22 cellular contexts compared by ENCODE assay signal in the genomic region with DNA sequence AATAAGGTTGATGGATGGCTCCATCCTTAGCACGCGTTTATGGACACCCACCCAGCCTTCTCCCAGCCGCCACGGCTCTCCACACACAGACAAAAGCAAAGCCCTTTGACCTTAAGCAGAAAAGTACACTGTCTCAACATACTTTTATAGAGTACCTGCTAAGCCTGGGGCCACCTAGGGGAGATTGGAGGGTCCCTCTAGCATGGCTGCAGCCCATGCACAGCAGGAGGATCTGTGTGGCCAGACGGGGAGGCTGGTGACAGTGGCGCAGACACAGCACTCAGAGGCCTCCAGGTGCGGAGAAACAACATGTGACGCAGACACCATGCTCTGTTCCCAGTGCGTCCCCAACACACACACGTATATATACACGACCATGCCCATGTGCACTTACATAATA.
DNase-seq lines count a peak whose midpoint lies in the region; ATAC-seq, FAIRE-seq and TF ChIP-seq lines count a peak whose summit lies in the region.
"Had no signal": no experiment of that assay in that cellular context is flagged by ENCODE, and none has a peak within 500 bp of the region (broad histone marks: within the 10 kb centered on the region; RNA-seq: fewer than 3 reads in every experiment).

No MANE protein-coding gene starts in this region.

- H3K27ac Mint-ChIP-seq in chondrocyte (ENCODE audit: unreplicated experiment): no peak overlapping the region
- H3K27ac Mint-ChIP-seq: activated CD4-positive, alpha-beta T cell treated with anti-CD3 and anti-CD28 coated beads, Interleukin-2, amount 10 ng/mL, durations not matched to agents 7 days and 5 days; CD4-positive, alpha-beta memory T cell had no signal

- DNase-seq in GM12891 (ENCODE audit: insufficient read length, low spot score) (no peak), chondrocyte (ENCODE audit: low spot score) (peak; percentile 49), posterior vena cava (ENCODE audit: low spot score) (peak; percentile 53), occipital lobe (lab: John Stamatoyannopoulos, UW) (no peak), NCI-H2107 treated with DMSO at 0.1 percent for 48 hours (lab: John Stamatoyannopoulos, UW; ENCODE audit: unreplicated experiment) (no peak)
- DNase-seq in activated CD8-positive, alpha-beta memory T cell treated with anti-CD3 and anti-CD28 coated beads, Interleukin-2, amount 50 U/mL, for 48 hours: no peak
- DNase-seq: activated CD4-positive, alpha-beta T cell treated with anti-CD3 and anti-CD28 coated beads, Interleukin-2, amount 10 ng/mL, durations not matched to agents 7 days and 5 days; activated gamma-delta T cell; activated T-cell treated with anti-CD3 and anti-CD28 coated beads, Interleukin-2, amount 50 U/mL, for 1 hour; CD4-positive, alpha-beta memory T cell; effector CD8-positive, alpha-beta T cell; H7; NCI-H446; NCI-H748 treated with DMSO at 0.1 percent for 48 hours; nucleus accumbens; stimulated activated naive CD4-positive, alpha-beta T cell; T1000 had no signal

- H3K27me3 Mint-ChIP-seq in chondrocyte (ENCODE audit: low read depth): no peaks in the 10 kb centered on the region
- H3K27me3 Mint-ChIP-seq: activated CD4-positive, alpha-beta T cell treated with anti-CD3 and anti-CD28 coated beads, Interleukin-2, amount 10 ng/mL, durations not matched to agents 7 days and 5 days; CD4-positive, alpha-beta memory T cell had no signal

- no peaks in the 10 kb centered on the region for H3K9me3 ChIP-seq in BLaER1 treated with 17β-estradiol and CSF1 and Interleukin-3, amounts not matched to agents 10 nM and 100 nM (replicated peaks in 1 of 11)
- H3K9me3 ChIP-seq: left lung had no signal

- peak overlapping the region; percentile 80 to 99 (median 92) for H3K4me2 ChIP-seq in BLaER1 treated with 17β-estradiol and CSF1 and Interleukin-3, amounts not matched to agents 10 nM and 100 nM

- no peaks in the 10 kb centered on the region for H3K36me3 ChIP-seq in BLaER1 treated with 17β-estradiol and CSF1 and Interleukin-3, amounts not matched to agents 10 nM and 100 nM
- H3K36me3 ChIP-seq: left lung had no signal

- no peak for TF ChIP-seq CTCF in chondrocyte (IDR thresholded peaks at IDR 0.05)

- no peak for TF ChIP-seq POLR2A in GM12891 (IDR thresholded peaks at IDR 0.05; ENCODE audit: low read depth, low read length)

- no peaks in the 10 kb centered on the region for H3K9me3 Mint-ChIP-seq in chondrocyte (ENCODE audit: low read depth)
- H3K9me3 Mint-ChIP-seq: activated CD4-positive, alpha-beta T cell treated with anti-CD3 and anti-CD28 coated beads, Interleukin-2, amount 10 ng/mL, durations not matched to agents 7 days and 5 days had no signal

- H3K27ac ChIP-seq in BLaER1 treated with 17β-estradiol and CSF1 and Interleukin-3, amounts not matched to agents 10 nM and 100 nM: peak overlapping the region in 9 of 11 experiments; percentile 46 to 97 (median 93); a peak in 18 of 22 replicates
- H3K27ac ChIP-seq: coronary artery, left lung had no signal

- H3K27me3 ChIP-seq in BLaER1 treated with 17β-estradiol and CSF1 and Interleukin-3, amounts not matched to agents 10 nM and 100 nM: no peaks in the 10 kb centered on the region
- H3K27me3 ChIP-seq: left lung had no signal

- peaks cover 18% of the 10 kb centered on the region for H3K4me1 Mint-ChIP-seq in chondrocyte (ENCODE audit: low read depth)

- ATAC-seq in GM18502 (IDR thresholded peaks at IDR 0.05; ENCODE audit: poor library complexity, unreplicated experiment): no peak
- ATAC-seq: left lung had no signal

- H3K4me3 ChIP-seq in BLaER1 treated with 17β-estradiol and CSF1 and Interleukin-3, amounts not matched to agents 10 nM and 100 nM: peak overlapping the region in 1 of 10 experiments; percentile 55; a peak in 1 of 20 replicates
- H3K4me3 ChIP-seq: coronary artery, left lung had no signal

- no peak overlapping the region for H3K4me3 Mint-ChIP-seq in chondrocyte (ENCODE audit: unreplicated experiment)
- H3K4me3 Mint-ChIP-seq: activated CD4-positive, alpha-beta T cell treated with anti-CD3 and anti-CD28 coated beads, Interleukin-2, amount 10 ng/mL, durations not matched to agents 7 days and 5 days; CD4-positive, alpha-beta memory T cell had no signal

- peaks cover 74 to 77% (median 76%) of the 10 kb centered on the region in 10 experiments for H3K4me1 ChIP-seq in BLaER1 treated with 17β-estradiol and CSF1 and Interleukin-3, amounts not matched to agents 10 nM and 100 nM

- no peaks in the 10 kb centered on the region for H3K36me3 Mint-ChIP-seq in chondrocyte (ENCODE audit: low read depth)

- FAIRE-seq in GM12891 (lab: Jason Lieb, UNC): peak; percentile 51
- FAIRE-seq: RCC 7860 had no signal

- H4K20me1 ChIP-seq in BLaER1 treated with 17β-estradiol and CSF1 and Interleukin-3, amounts not matched to agents 10 nM and 100 nM: no peaks in the 10 kb centered on the region

- intact Hi-C loops in posterior vena cava (cut with DNase I): no loop called here

- peak overlapping the region in 8 of 11 experiments; percentile 58 to 77 (median 70); a peak in 11 of 22 replicates for H3K9ac ChIP-seq in BLaER1 treated with 17β-estradiol and CSF1 and Interleukin-3, amounts not matched to agents 10 nM and 100 nM

TF ChIP-seq in GM12891, 5 proteins besides CTCF, POLR2A, EP300 and RAD21:
- TF ChIP-seq SPI1 (IDR thresholded peaks at IDR 0.05; ENCODE audit: low read depth, low read length) (no peak), TAF1 (IDR thresholded peaks at IDR 0.05; ENCODE audit: low read depth, low read length) (no peak), POU2F2 (IDR thresholded peaks at IDR 0.05; ENCODE audit: low read depth, low read length) (no peak), PAX5 (IDR thresholded peaks at IDR 0.05; ENCODE audit: insufficient read depth, low read length, severe bottlenecking) (no peak), POLR2AphosphoS5 (IDR thresholded peaks at IDR 0.05; ENCODE audit: low read depth, low read length) (no peak)
TF ChIP-seq in GM12891: peak in this region for 0.

Comparison
In these comparisons a context has a peak if more than half of its experiments do, and no peak if none do; other contexts are left out.
1. DNase-seq: peak in chondrocyte (single experiment) and posterior vena cava (single experiment); none in GM12891 (single experiment), activated CD8-positive, alpha-beta memory T cell treated with anti-CD3 and anti-CD28 coated beads, Interleukin-2, amount 50 U/mL, for 48 hours (single experiment), occipital lobe (single experiment) and NCI-H2107 treated with DMSO at 0.1 percent for 48 hours (single experiment).